1 cellular context compared by ENCODE assay signal in the genomic region with DNA sequence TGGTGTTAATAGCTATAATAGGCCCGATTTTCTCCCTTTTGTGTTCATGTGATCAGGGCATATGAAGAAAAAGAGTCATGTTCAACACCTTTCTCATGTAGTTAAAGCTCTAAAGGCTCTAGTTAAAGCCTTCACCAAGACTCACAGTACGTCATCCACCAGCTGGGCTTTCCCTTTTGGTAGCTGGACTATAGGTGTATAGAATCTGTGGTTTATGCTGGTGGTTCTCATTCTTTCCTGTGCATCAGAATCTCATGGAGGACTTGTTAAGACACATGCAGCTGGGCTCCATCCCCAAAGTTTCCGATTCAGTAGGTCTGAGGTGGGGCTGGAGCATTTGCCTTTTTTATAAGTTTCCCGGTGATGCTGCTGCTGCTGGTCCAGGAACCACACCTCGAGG.
TF ChIP-seq lines count a peak whose summit lies in the region.

No MANE protein-coding gene starts in this region.

TF ChIP-seq in GM12878, 131 proteins besides CTCF, POLR2A, EP300 and RAD21:
- TF ChIP-seq BCL11A (IDR thresholded peaks at IDR 0.05; ENCODE audit: low read depth, low read length): 0 out of 2 replicates have a peak, but pooled peaks have one; percentile 40
- TF ChIP-seq, protein P1, sequence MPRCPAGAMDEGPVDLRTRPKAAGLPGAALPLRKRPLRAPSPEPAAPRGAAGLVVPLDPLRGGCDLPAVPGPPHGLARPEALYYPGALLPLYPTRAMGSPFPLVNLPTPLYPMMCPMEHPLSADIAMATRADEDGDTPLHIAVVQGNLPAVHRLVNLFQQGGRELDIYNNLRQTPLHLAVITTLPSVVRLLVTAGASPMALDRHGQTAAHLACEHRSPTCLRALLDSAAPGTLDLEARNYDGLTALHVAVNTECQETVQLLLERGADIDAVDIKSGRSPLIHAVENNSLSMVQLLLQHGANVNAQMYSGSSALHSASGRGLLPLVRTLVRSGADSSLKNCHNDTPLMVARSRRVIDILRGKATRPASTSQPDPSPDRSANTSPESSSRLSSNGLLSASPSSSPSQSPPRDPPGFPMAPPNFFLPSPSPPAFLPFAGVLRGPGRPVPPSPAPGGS (IDR thresholded peaks at IDR 0.05; ENCODE audit: borderline replicate concordance, insufficient read depth, low read depth, low read length, poor library complexity, severe bottlenecking): peak; percentile 24
- peak; percentile 25; the same call in 1 of the 2 replicates for TF ChIP-seq CREB1 (IDR thresholded peaks at IDR 0.05; ENCODE audit: low read depth)
- TF ChIP-seq TCF12 (IDR thresholded peaks at IDR 0.05; ENCODE audit: low read depth, low read length): 0 out of 2 replicates have a peak, but pooled peaks have one; percentile 4
- peak; percentile 55; the same call in 1 of the 2 replicates for TF ChIP-seq ATF7 (IDR thresholded peaks at IDR 0.05; ENCODE audit: low read depth)
- no peak; the same call in 1 of the 2 replicates for TF ChIP-seq JUNB (IDR thresholded peaks at IDR 0.05)
- peak; percentile 88 for TF ChIP-seq RUNX3 (IDR thresholded peaks at IDR 0.05; ENCODE audit: low read length)
- peak; percentile 51; the same call in 1 of the 2 replicates for TF ChIP-seq NFIC (IDR thresholded peaks at IDR 0.05; ENCODE audit: low read depth, low read length)
- TF ChIP-seq IKZF1 (conservative IDR thresholded peaks at IDR 0.05): peak; percentile 25; the same call in 1 of the 2 replicates
- no peak for TF ChIP-seq SRF (IDR thresholded peaks at IDR 0.05; ENCODE audit: low read depth in 2 of 2, low read length in 2 of 2)
- TF ChIP-seq CREM (IDR thresholded peaks at IDR 0.05; ENCODE audit: low read depth): peak; percentile 64
- TF ChIP-seq EZH2 (IDR thresholded peaks at IDR 0.05; ENCODE audit: borderline replicate concordance, control insufficient read depth, low read depth, low read length): no peak
- peak; percentile 64; the same call in 1 of the 2 replicates for TF ChIP-seq EED (IDR thresholded peaks at IDR 0.05; ENCODE audit: low read depth)
